In genomic region chr2:11633923-11634478, GRCh38 we compare ENCODE assay signal across 20 cellular contexts. TPM values are rescaled to one million over a fixed set of nuclear protein-coding genes. Genes with fewer than 3 reads are reported as not detected.
DNase-seq lines count a peak whose midpoint lies in the region; TF ChIP-seq lines count a peak whose summit lies in the region.
"Had no signal": no experiment of that assay in that cellular context is flagged by ENCODE, and none has a peak within 500 bp of the region (broad histone marks: within the 10 kb centered on the region; RNA-seq: fewer than 3 reads in every experiment).

No MANE protein-coding gene starts in this region.

- H2AFZ ChIP-seq in osteoblast (ENCODE audit: low read length): no peak overlapping the region
- no peak overlapping the region for H2AFZ ChIP-seq in MM.1S (ENCODE audit: low read length)
- H2AFZ ChIP-seq: GM23338 had no signal

- DNase-seq in neural crest cell (ENCODE audit: low read depth, low spot score) (no peak), osteoblast (ENCODE audit: insufficient read length, low spot score, missing footprints) (peak; percentile 34), spleen (peak; percentile 76), MM.1S (no peak), NCI-H128 (lab: John Stamatoyannopoulos, UW; ENCODE audit: unreplicated experiment) (no peak)
- DNase-seq in activated CD4-positive, alpha-beta memory T cell treated with anti-CD3 and anti-CD28 coated beads for 36 hours: no peak
- DNase-seq: C1 segment of cervical spinal cord; Calu3; CD4-positive, alpha-beta memory T cell; COR-L47; DMS53; GF-D8; H9 had no signal

- H3K9me3 ChIP-seq in osteoblast (ENCODE audit: low read depth, low read length): no peaks in the 10 kb centered on the region
- H3K9me3 ChIP-seq in spleen: no peaks in the 10 kb centered on the region
- no peaks in the 10 kb centered on the region for H3K9me3 ChIP-seq in MM.1S (replicated peaks; ENCODE audit: insufficient read depth, low read length)

- H3K4me3 Mint-ChIP-seq in neural crest cell: no peak overlapping the region
- no peak overlapping the region for H3K4me3 Mint-ChIP-seq in activated CD4-positive, alpha-beta memory T cell treated with anti-CD3 and anti-CD28 coated beads for 36 hours
- H3K4me3 Mint-ChIP-seq: CD4-positive, alpha-beta memory T cell; GM23338; H9 had no signal

- no peaks in the 10 kb centered on the region for H3F3A ChIP-seq in MM.1S (ENCODE audit: insufficient read depth, low read length)

- H3K4me1 ChIP-seq in osteoblast (ENCODE audit: insufficient read depth, low read length) (no peaks in the 10 kb centered on the region), spleen (no peaks in the 10 kb centered on the region), MM.1S (ENCODE audit: low read length) (no peaks in the 10 kb centered on the region)

- peaks cover 22% of the 10 kb centered on the region for H3K36me3 Mint-ChIP-seq in neural crest cell (ENCODE audit: low read depth)
- H3K36me3 Mint-ChIP-seq in activated CD4-positive, alpha-beta memory T cell treated with anti-CD3 and anti-CD28 coated beads for 36 hours: no peaks in the 10 kb centered on the region
- H3K36me3 Mint-ChIP-seq: CD4-positive, alpha-beta memory T cell had no signal

- no peak for TF ChIP-seq POLR2A in spleen (IDR thresholded peaks at IDR 0.05)

- H3K4me1 Mint-ChIP-seq in neural crest cell: no peaks in the 10 kb centered on the region
- H3K4me1 Mint-ChIP-seq in activated CD4-positive, alpha-beta memory T cell treated with anti-CD3 and anti-CD28 coated beads for 36 hours (ENCODE audit: low read depth): no peaks in the 10 kb centered on the region
- H3K4me1 Mint-ChIP-seq: CD4-positive, alpha-beta memory T cell had no signal

- H3K9me2 ChIP-seq in MM.1S (replicated peaks; ENCODE audit: insufficient read depth, low read length): no peaks in the 10 kb centered on the region

- H3K27ac ChIP-seq in osteoblast (ENCODE audit: low read depth, low read length) (no peak overlapping the region), spleen (no peak overlapping the region), MM.1S (ENCODE audit: low read length) (no peak overlapping the region)

- H3K36me3 ChIP-seq in osteoblast (ENCODE audit: insufficient read depth, low read length) (no peaks in the 10 kb centered on the region), spleen (no peaks in the 10 kb centered on the region), MM.1S (replicated peaks; ENCODE audit: insufficient read depth, low read length) (no peaks in the 10 kb centered on the region)

- H3K79me2 ChIP-seq in osteoblast (ENCODE audit: insufficient read depth, low read length) (no peaks in the 10 kb centered on the region), MM.1S (ENCODE audit: low read length) (no peaks in the 10 kb centered on the region)

- peak overlapping the region; percentile 28 for H3K27ac Mint-ChIP-seq in neural crest cell (ENCODE audit: unreplicated experiment)
- no peak overlapping the region for H3K27ac Mint-ChIP-seq in activated CD4-positive, alpha-beta memory T cell treated with anti-CD3 and anti-CD28 coated beads for 36 hours
- H3K27ac Mint-ChIP-seq: CD4-positive, alpha-beta memory T cell; GM23338; H9 had no signal

- no peak overlapping the region for H3K9ac ChIP-seq in MM.1S (ENCODE audit: low read length)

- WGBS in spleen, 5 donors: 87 to 92% (median 92%) methylated on average over 25 to 28 of the region's 28 CpGs

- H3K4me3 ChIP-seq in osteoblast (ENCODE audit: insufficient read depth, low read length) (no peak overlapping the region), spleen (no peak overlapping the region), MM.1S (ENCODE audit: low read length) (no peak overlapping the region)
- H3K4me3 ChIP-seq: GM23338 had no signal

- CTCF ChIA-PET in activated CD4-positive, alpha-beta memory T cell treated with anti-CD3 and anti-CD28 coated beads for 36 hours (lab: Charles Lee): no interaction called here

- peaks cover 4% of the 10 kb centered on the region for H3K27me3 ChIP-seq in osteoblast (ENCODE audit: insufficient read depth, low read length)
- no peaks in the 10 kb centered on the region for H3K27me3 ChIP-seq in spleen (replicated peaks in 1 of 7)
- H3K27me3 ChIP-seq in MM.1S (replicated peaks; ENCODE audit: insufficient read depth, low read length): no peaks in the 10 kb centered on the region

- no peak overlapping the region for H3K4me2 ChIP-seq in osteoblast (ENCODE audit: insufficient read depth, low read length)
- H3K4me2 ChIP-seq in MM.1S (ENCODE audit: low read depth, low read length): no peak overlapping the region
- H3K4me2 ChIP-seq: GM23338 had no signal

- no peaks in the 10 kb centered on the region for H3K9me3 Mint-ChIP-seq in neural crest cell
- H3K9me3 Mint-ChIP-seq in activated CD4-positive, alpha-beta memory T cell treated with anti-CD3 and anti-CD28 coated beads for 36 hours: no peaks in the 10 kb centered on the region
- H3K9me3 Mint-ChIP-seq: CD4-positive, alpha-beta memory T cell; GM23338; H9 had no signal

- no peak for TF ChIP-seq CTCF in neural crest cell (conservative IDR thresholded peaks at IDR 0.05)
- TF ChIP-seq CTCF in osteoblast (IDR thresholded peaks at IDR 0.05; ENCODE audit: extremely low read depth, low read depth, low read length): no peak
- no peak for TF ChIP-seq CTCF in spleen (IDR thresholded peaks at IDR 0.05 in 8 of 11, conservative IDR thresholded peaks at IDR 0.05 in 3 of 11)
- TF ChIP-seq CTCF in MM.1S (IDR thresholded peaks at IDR 0.05; ENCODE audit: low read length): no peak

- POLR2A ChIA-PET in activated CD4-positive, alpha-beta memory T cell treated with anti-CD3 and anti-CD28 coated beads for 36 hours (lab: Charles Lee): no interaction called here

- no peaks in the 10 kb centered on the region for H4K20me1 ChIP-seq in osteoblast (ENCODE audit: insufficient read depth, low read length)
- no peaks in the 10 kb centered on the region for H4K20me1 ChIP-seq in MM.1S (ENCODE audit: insufficient read depth, low read length)

- no peaks in the 10 kb centered on the region for H3K27me3 Mint-ChIP-seq in neural crest cell (ENCODE audit: low read depth)
- H3K27me3 Mint-ChIP-seq in activated CD4-positive, alpha-beta memory T cell treated with anti-CD3 and anti-CD28 coated beads for 36 hours: peaks cover 4% of the 10 kb centered on the region

- intact Hi-C loops in spleen (cut with DNase I; ENCODE audit: low total_unique reads): no loop called here
- intact Hi-C loops in activated CD4-positive, alpha-beta memory T cell treated with anti-CD3 and anti-CD28 coated beads for 36 hours (cut with micrococcal nuclease): no loop called here

RNA-seq across cellular contexts. Expression of gene NTSR2, which starts 36.0 kb away (rescaled TPM):
- total RNA-seq in neural crest cell (not detected in 2 replicates), osteoblast (not detected in 2 replicates), spleen (not detected)
- not detected for polyA plus RNA-seq in spleen
- not detected for total RNA-seq in activated CD4-positive, alpha-beta memory T cell treated with anti-CD3 and anti-CD28 coated beads for 36 hours
- total RNA-seq: A172; A673; Calu3; CD4-positive, alpha-beta memory T cell; Daoy; G401; H4; H9 had no signal
- polyA plus RNA-seq: BJ; CD4-positive, alpha-beta memory T cell; GM23338 had no signal

Comparison
In these comparisons a context has a peak if more than half of its experiments do, and no peak if none do; other contexts are left out.
1. DNase-seq: peak in osteoblast (single experiment) and spleen (single experiment); none in neural crest cell (single experiment), MM.1S (single experiment), NCI-H128 (single experiment) and activated CD4-positive, alpha-beta memory T cell treated with anti-CD3 and anti-CD28 coated beads for 36 hours (single experiment).